ENCODE assay signal across 29 cellular contexts in the genomic region with DNA sequence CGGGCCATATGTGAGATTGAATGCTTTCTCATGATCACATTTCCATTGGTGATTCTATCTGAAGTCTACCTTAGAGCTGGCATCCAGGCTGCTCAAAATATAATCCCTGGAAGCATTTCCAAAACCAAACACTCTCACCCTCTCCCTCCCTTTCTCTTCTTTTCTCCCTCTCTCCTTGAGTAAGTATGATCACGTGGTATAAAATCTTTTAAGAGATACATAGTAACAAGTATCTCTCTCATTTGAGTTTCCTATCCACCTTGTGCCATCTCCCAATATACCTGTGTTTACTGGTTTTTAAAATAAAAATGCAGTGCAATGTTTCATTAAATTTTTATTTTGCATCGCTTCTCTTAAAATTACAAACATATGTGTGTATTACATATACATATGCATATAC.
"Had no signal": no experiment of that assay in that cellular context is flagged by ENCODE, and none has a peak within 500 bp of the region (broad histone marks: within the 10 kb centered on the region; RNA-seq: fewer than 3 reads in every experiment).

No MANE protein-coding gene starts in this region.

- H3K27ac Mint-ChIP-seq: stimulated activated effector memory CD8-positive, alpha-beta T cell treated with anti-CD3 and anti-CD28 coated beads, Interleukin-12 subunit alpha, Interleukin-12 subunit beta, amount 100 ng/mL, for 72 hours; stimulated activated memory B cell treated with anti-CD40 and anti-IgM and Interleukin-4, amounts not matched to agents 10 μg/mL and 1 μg/mL and 100 μg/mL, for 72 hours; stimulated activated naive B cell treated with anti-CD40 and anti-IgM and Interleukin-4, amounts not matched to agents 10 μg/mL and 1 μg/mL and 100 μg/mL, for 72 hours; stimulated activated naive CD8-positive, alpha-beta T cell treated with anti-CD3 and anti-CD28 coated beads, Interleukin-15, amount 100 ng/mL, for 72 hours; stimulated activated naive CD8-positive, alpha-beta T cell treated with anti-CD3 and anti-CD28 coated beads, Interleukin-15, Interleukin-2, amounts not matched to agents 100 ng/mL and 50 ng/mL, for 24 hours; type B pancreatic cell had no signal

- H3K9me3 ChIP-seq: stomach, suprapubic skin, testis, thoracic aorta, thyroid gland, tibial artery, tibial nerve, transverse colon, upper lobe of left lung, upper lobe of right lung, uterus, vagina had no signal

- H3K27ac ChIP-seq: stomach, suprapubic skin, testis, thoracic aorta, thyroid gland, tibial artery, tibial nerve, transverse colon, upper lobe of left lung, upper lobe of right lung, uterus, vagina had no signal

- H3K4me3 ChIP-seq: stomach, suprapubic skin, testis, thoracic aorta, thyroid gland, tibial artery, tibial nerve, transverse colon, upper lobe of left lung, upper lobe of right lung, uterus, vagina had no signal

- DNase-seq: stimulated activated CD4-positive, alpha-beta T cell treated with anti-CD3 and anti-CD28 coated beads, Interleukin-2, amount 100 ng/mL, for 48 hours; stimulated activated CD4-positive, alpha-beta T cell treated with anti-CD3 and anti-CD28 coated beads, Interleukin-4, amount 100 ng/mL, for 1 hour; stimulated activated CD4-positive, alpha-beta T cell treated with anti-CD3 and anti-CD28 coated beads, Interleukin-4, amount 100 ng/mL, for 24 hours; stimulated activated CD4-positive, alpha-beta T cell treated with anti-CD3 and anti-CD28 coated beads, Interleukin-4, amount 100 ng/mL, for 4 hours; stimulated activated CD8-positive, alpha-beta memory T cell treated with anti-CD3 and anti-CD28 coated beads, Interleukin-4, amount 100 ng/mL, for 48 hours; stimulated activated naive B cell treated with anti-CD40 and anti-IgM and Interleukin-4, amounts not matched to agents 10 μg/mL and 1 μg/mL and 100 μg/mL, for 72 hours; stimulated activated naive CD4-positive, alpha-beta T cell; stimulated activated naive CD4-positive, alpha-beta T cell treated with Interleukin-2 at 50 U/mL for 16 hours; stimulated activated naive CD8-positive, alpha-beta T cell treated with anti-CD3 and anti-CD28 coated beads, Interleukin-15, amount 100 ng/mL, for 72 hours; stimulated activated naive CD8-positive, alpha-beta T cell treated with anti-CD3 and anti-CD28 coated beads, Interleukin-15, Interleukin-2, amounts not matched to agents 100 U/mL and 50 U/mL, for 24 hours; stomach; substantia nigra; testis; thyroid gland; tibial artery; transverse colon; trophoblast cell; upper lobe of left lung; upper lobe of right lung; uterus had no signal

- H3K4me3 Mint-ChIP-seq: stimulated activated effector memory CD8-positive, alpha-beta T cell treated with anti-CD3 and anti-CD28 coated beads, Interleukin-12 subunit alpha, Interleukin-12 subunit beta, amount 100 ng/mL, for 72 hours; stimulated activated memory B cell treated with anti-CD40 and anti-IgM and Interleukin-4, amounts not matched to agents 10 μg/mL and 1 μg/mL and 100 μg/mL, for 72 hours; stimulated activated naive B cell treated with anti-CD40 and anti-IgM and Interleukin-4, amounts not matched to agents 10 μg/mL and 1 μg/mL and 100 μg/mL, for 72 hours; stimulated activated naive CD8-positive, alpha-beta T cell treated with anti-CD3 and anti-CD28 coated beads, Interleukin-15, amount 100 ng/mL, for 72 hours; stimulated activated naive CD8-positive, alpha-beta T cell treated with anti-CD3 and anti-CD28 coated beads, Interleukin-15, Interleukin-2, amounts not matched to agents 100 ng/mL and 50 ng/mL, for 24 hours; type B pancreatic cell had no signal

- H3K4me1 ChIP-seq: stomach, suprapubic skin, testis, thyroid gland, tibial artery, tibial nerve, transverse colon, upper lobe of left lung, upper lobe of right lung, uterus, vagina had no signal

- FAIRE-seq: urothelium cell line had no signal

- H3K36me3 ChIP-seq: stomach, suprapubic skin, thoracic aorta, thyroid gland, tibial artery, tibial nerve, transverse colon, upper lobe of left lung, upper lobe of right lung, uterus, vagina had no signal

- H3K27me3 Mint-ChIP-seq: stimulated activated memory B cell treated with anti-CD40 and anti-IgM and Interleukin-4, amounts not matched to agents 10 μg/mL and 1 μg/mL and 100 μg/mL, for 72 hours; stimulated activated naive CD8-positive, alpha-beta T cell treated with anti-CD3 and anti-CD28 coated beads, Interleukin-15, amount 100 ng/mL, for 72 hours; stimulated activated naive CD8-positive, alpha-beta T cell treated with anti-CD3 and anti-CD28 coated beads, Interleukin-15, Interleukin-2, amounts not matched to agents 100 ng/mL and 50 ng/mL, for 24 hours; type B pancreatic cell had no signal

- H3K36me3 Mint-ChIP-seq: stimulated activated effector memory CD8-positive, alpha-beta T cell treated with anti-CD3 and anti-CD28 coated beads, Interleukin-12 subunit alpha, Interleukin-12 subunit beta, amount 100 ng/mL, for 72 hours; stimulated activated memory B cell treated with anti-CD40 and anti-IgM and Interleukin-4, amounts not matched to agents 10 μg/mL and 1 μg/mL and 100 μg/mL, for 72 hours; stimulated activated naive B cell treated with anti-CD40 and anti-IgM and Interleukin-4, amounts not matched to agents 10 μg/mL and 1 μg/mL and 100 μg/mL, for 72 hours; type B pancreatic cell had no signal

- ATAC-seq: stimulated activated effector memory CD8-positive, alpha-beta T cell treated with anti-CD3 and anti-CD28 coated beads, Interleukin-12 subunit alpha, Interleukin-12 subunit beta, amount 100 ng/mL, for 72 hours; stimulated activated memory B cell treated with anti-CD40 and anti-IgM and Interleukin-4, amounts not matched to agents 10 μg/mL and 1 μg/mL and 100 μg/mL, for 72 hours; stimulated activated naive B cell treated with anti-CD40 and anti-IgM and Interleukin-4, amounts not matched to agents 10 μg/mL and 1 μg/mL and 100 μg/mL, for 72 hours; stimulated activated naive CD8-positive, alpha-beta T cell treated with anti-CD3 and anti-CD28 coated beads, Interleukin-15, amount 100 ng/mL, for 72 hours; stimulated activated naive CD8-positive, alpha-beta T cell treated with anti-CD3 and anti-CD28 coated beads, Interleukin-15, Interleukin-2, amounts not matched to agents 100 U/mL and 50 U/mL, for 24 hours; upper lobe of right lung had no signal

- H3K27me3 ChIP-seq: stomach, suprapubic skin, testis, thyroid gland, tibial artery, tibial nerve, transverse colon, upper lobe of left lung, upper lobe of right lung, uterus, vagina had no signal

- H3K9me3 Mint-ChIP-seq: stimulated activated effector memory CD8-positive, alpha-beta T cell treated with anti-CD3 and anti-CD28 coated beads, Interleukin-12 subunit alpha, Interleukin-12 subunit beta, amount 100 ng/mL, for 72 hours; stimulated activated memory B cell treated with anti-CD40 and anti-IgM and Interleukin-4, amounts not matched to agents 10 μg/mL and 1 μg/mL and 100 μg/mL, for 72 hours; stimulated activated naive CD8-positive, alpha-beta T cell treated with anti-CD3 and anti-CD28 coated beads, Interleukin-15, amount 100 ng/mL, for 72 hours; stimulated activated naive CD8-positive, alpha-beta T cell treated with anti-CD3 and anti-CD28 coated beads, Interleukin-15, Interleukin-2, amounts not matched to agents 100 ng/mL and 50 ng/mL, for 24 hours; type B pancreatic cell had no signal

- H3K4me1 Mint-ChIP-seq: stimulated activated effector memory CD8-positive, alpha-beta T cell treated with anti-CD3 and anti-CD28 coated beads, Interleukin-12 subunit alpha, Interleukin-12 subunit beta, amount 100 ng/mL, for 72 hours; stimulated activated memory B cell treated with anti-CD40 and anti-IgM and Interleukin-4, amounts not matched to agents 10 μg/mL and 1 μg/mL and 100 μg/mL, for 72 hours; stimulated activated naive B cell treated with anti-CD40 and anti-IgM and Interleukin-4, amounts not matched to agents 10 μg/mL and 1 μg/mL and 100 μg/mL, for 72 hours; stimulated activated naive CD8-positive, alpha-beta T cell treated with anti-CD3 and anti-CD28 coated beads, Interleukin-15, amount 100 ng/mL, for 72 hours had no signal
